ENCODE assay signal across 20 cellular contexts in the genomic region with DNA sequence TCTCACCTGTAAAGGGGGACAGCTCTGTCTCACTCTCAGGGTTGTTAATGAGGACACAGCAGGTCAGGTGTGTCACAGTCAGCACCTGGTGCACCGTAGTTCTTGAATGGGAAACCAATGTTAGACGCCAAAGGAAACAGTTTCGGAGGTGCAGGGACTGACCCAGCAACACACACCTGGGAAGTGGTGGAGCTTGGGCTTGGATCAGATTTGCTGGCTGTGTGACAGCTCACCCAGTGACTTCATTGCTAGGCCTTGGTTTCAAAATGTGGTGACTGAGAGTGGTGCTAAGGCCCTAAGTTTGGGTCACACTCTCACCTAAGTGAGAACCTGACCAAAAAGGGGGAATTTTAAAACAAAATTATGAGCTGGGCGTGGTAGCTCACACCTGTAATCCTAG. TPM values are rescaled to one million over a fixed set of nuclear protein-coding genes. Genes with fewer than 3 reads are reported as not detected.
"Had no signal": no experiment of that assay in that cellular context is flagged by ENCODE, and none has a peak within 500 bp of the region (broad histone marks: within the 10 kb centered on the region; RNA-seq: fewer than 3 reads in every experiment).

No MANE protein-coding gene starts in this region.

- DNase-seq: activated CD4-positive, alpha-beta T cell treated with anti-CD3 and anti-CD28 coated beads for 1 hour; activated CD4-positive, alpha-beta T cell treated with anti-CD3 and anti-CD28 coated beads, Interleukin-2, amount 10 ng/mL, durations not matched to agents 7 days and 5 days; activated CD8-positive, alpha-beta T cell treated with anti-CD3 and anti-CD28 coated beads for 36 hours; activated naive CD4-positive, alpha-beta T cell; activated T-cell treated with anti-CD3 and anti-CD28 coated beads, Interleukin-2, amount 50 U/mL, for 48 hours; left colon; pancreas; psoas muscle; SK-N-SH; stimulated activated CD4-positive, alpha-beta T cell treated with anti-CD3 and anti-CD28 coated beads, Interleukin-15, amount 100 ng/mL, for 24 hours; stimulated activated naive CD4-positive, alpha-beta T cell; T-helper 2 cell had no signal

- H3K79me2 ChIP-seq: hepatocyte had no signal

- H3K4me3 ChIP-seq: coronary artery, gastroesophageal sphincter, hepatocyte, lung, pancreas, psoas muscle, suprapubic skin, tibial nerve had no signal

- H3K9ac ChIP-seq: SK-N-SH had no signal

- ATAC-seq: activated CD8-positive, alpha-beta T cell treated with anti-CD3 and anti-CD28 coated beads for 36 hours; activated naive CD4-positive, alpha-beta T cell treated with anti-CD3 and anti-CD28 coated beads, Interleukin-2, amount 50 U/mL, for 72 hours; gastroesophageal sphincter; left colon; pancreas; psoas muscle had no signal

- H3K27ac ChIP-seq: coronary artery, gastroesophageal sphincter, hepatocyte, pancreas, psoas muscle, suprapubic skin, tibial nerve had no signal

- H3K27me3 ChIP-seq: pancreas, tibial nerve had no signal

- H3K36me3 ChIP-seq: gastroesophageal sphincter, pancreas, suprapubic skin, tibial nerve had no signal

- H2AFZ ChIP-seq: hepatocyte had no signal

- H3K4me2 ChIP-seq: hepatocyte, SK-N-SH had no signal

- H3K9me3 ChIP-seq: gastroesophageal sphincter, pancreas, psoas muscle, SK-N-SH, suprapubic skin, tibial nerve had no signal

- H3K4me1 ChIP-seq: pancreas, psoas muscle had no signal

RNA-seq across cellular contexts. Expression of a gene that starts 34.9 kb away (rescaled TPM):
- total RNA-seq: activated CD4-positive, alpha-beta T cell treated with anti-CD3 and anti-CD28 coated beads, Interleukin-2, amount 10 ng/mL, durations not matched to agents 7 days and 5 days; activated CD8-positive, alpha-beta T cell treated with anti-CD3 and anti-CD28 coated beads for 36 hours; activated naive CD4-positive, alpha-beta T cell treated with anti-CD3 and anti-CD28 coated beads, Interleukin-2, amount 50 U/mL, for 72 hours had no signal
- polyA plus RNA-seq: keratinocyte had no signal
